Comparison of ENCODE assay signal across 8 cellular contexts in the genomic region with DNA sequence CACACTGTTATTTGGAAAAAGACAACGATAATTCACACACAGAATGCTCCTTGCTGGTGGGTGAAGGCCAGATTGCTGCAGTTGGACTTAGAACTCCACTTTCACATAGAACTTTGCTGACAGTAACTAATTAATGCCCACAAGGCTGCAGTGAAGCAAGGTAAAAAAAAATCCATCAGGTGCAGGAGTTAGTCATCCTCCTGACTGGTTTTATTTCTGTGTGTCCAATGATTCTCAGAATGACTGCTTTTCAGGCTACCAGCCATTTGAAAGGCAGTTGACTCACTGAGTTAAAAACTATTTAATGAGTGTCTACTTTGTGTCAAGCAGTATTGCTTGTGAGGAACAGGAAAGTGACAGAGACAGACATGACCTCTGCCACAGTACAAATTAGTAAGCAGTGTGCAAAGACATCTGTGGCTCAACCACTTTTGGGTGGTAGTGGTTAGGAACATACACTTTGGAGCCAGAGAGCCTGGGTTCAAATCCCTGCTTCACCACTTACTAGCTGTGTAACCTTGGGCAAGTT. TPM values are rescaled to one million over a fixed set of nuclear protein-coding genes. Genes with fewer than 3 reads are reported as not detected.
DNase-seq lines count a peak whose midpoint lies in the region; ATAC-seq and TF ChIP-seq lines count a peak whose summit lies in the region.

No MANE protein-coding gene starts in this region.

- peaks cover 5% of the 10 kb centered on the region for H3K36me3 Mint-ChIP-seq in endothelial cell (ENCODE audit: low read depth, unreplicated experiment)

- no peaks in the 10 kb centered on the region for H3K9me3 Mint-ChIP-seq in endothelial cell (ENCODE audit: unreplicated experiment)

- POLR2A ChIA-PET in GM10248 (lab: Yijun Ruan, JAX), result no interaction called here

- H3K4me1 Mint-ChIP-seq in endothelial cell (ENCODE audit: unreplicated experiment), result peaks cover 47% of the 10 kb centered on the region

- no peak overlapping the region for H3K27ac Mint-ChIP-seq in endothelial cell (ENCODE audit: unreplicated experiment)

- H3K27me3 Mint-ChIP-seq in endothelial cell (ENCODE audit: unreplicated experiment), result peaks cover 7% of the 10 kb centered on the region

- peak; percentile 37 for DNase-seq in GM10248 (ENCODE audit: extremely low spot score)
- peak; percentile 60 for DNase-seq in HPDE6-E6E7 (ENCODE audit: extremely low spot score)
- peak; percentile 50 for DNase-seq in astrocyte of the hippocampus (ENCODE audit: low read depth, low spot score)
- no peak for DNase-seq in SW 1271 (lab: John Stamatoyannopoulos, UW)
- no peak for DNase-seq in endothelial cell (ENCODE audit: low spot score)
- no peak for DNase-seq in NCI-H510A (lab: John Stamatoyannopoulos, UW)
- no peak for DNase-seq in NK-92 (lab: John Stamatoyannopoulos, UW; ENCODE audit: unreplicated experiment)

- peak; percentile 45 for ATAC-seq in GM21390 (IDR thresholded peaks at IDR 0.05; ENCODE audit: unreplicated experiment)

- TF ChIP-seq CTCF in GM10248 (IDR thresholded peaks at IDR 0.05; ENCODE audit: control extremely low read depth, extremely low read depth, low read depth, missing control alignments) (no peak), endothelial cell (IDR thresholded peaks at IDR 0.05; ENCODE audit: unreplicated experiment) (no peak)

- CTCF ChIA-PET in GM10248 (lab: Yijun Ruan, JAX), result interaction anchor here (1.4 kb wide), 1 partner anchor 30 kb away, joined by 4 read pairs; no protein-coding TSS in a partner anchor

- no peak overlapping the region for H3K4me3 Mint-ChIP-seq in endothelial cell (ENCODE audit: unreplicated experiment)

RNA-seq across cellular contexts. Expression of a gene that starts 41.9 kb away (rescaled TPM):
- total RNA-seq in endothelial cell (ENCODE audit: unreplicated experiment), result 163 TPM

Comparison
In these comparisons a context has a peak if more than half of its experiments do, and no peak if none do; other contexts are left out.
1. DNase-seq: peak in GM10248 (single experiment), HPDE6-E6E7 (single experiment) and astrocyte of the hippocampus (single experiment); none in SW 1271 (0 of 2), endothelial cell (single experiment), NCI-H510A (single experiment) and NK-92 (single experiment).